ENCODE assay signal across 15 cellular contexts in genomic region chr4:102554482-102554881, GRCh38. TPM values are rescaled to one million over a fixed set of nuclear protein-coding genes. Genes with fewer than 3 reads are reported as not detected.
A peak's percentile ranks its signal among the peaks of the same experiment; 100 is the strongest.
DNase-seq lines count a peak whose midpoint lies in the region; ATAC-seq and TF ChIP-seq lines count a peak whose summit lies in the region.
"Had no signal": no experiment of that assay in that cellular context is flagged by ENCODE, and none has a peak within 500 bp of the region (broad histone marks: within the 10 kb centered on the region; RNA-seq: fewer than 3 reads in every experiment).

No MANE protein-coding gene starts in this region.

- H3K27me3 ChIP-seq in H9 (ENCODE audit: insufficient read depth, low read length) (no peaks in the 10 kb centered on the region), brain microvascular endothelial cell (replicated peaks) (no peaks in the 10 kb centered on the region), right cardiac atrium (ENCODE audit: control insufficient read depth, insufficient read depth) (no peaks in the 10 kb centered on the region)
- H3K27me3 ChIP-seq: cardiac muscle cell, stomach had no signal

- H3K4me1 ChIP-seq in H9 (ENCODE audit: insufficient read depth, low read length), result no peaks in the 10 kb centered on the region; the same call in 1 of the 2 replicates
- no peaks in the 10 kb centered on the region for H3K4me1 ChIP-seq in right cardiac atrium (ENCODE audit: control insufficient read depth, insufficient read depth, low read length)

- no peak overlapping the region for H3K27ac ChIP-seq in H9 (ENCODE audit: insufficient read length, low read depth, low read length)
- H3K27ac ChIP-seq in brain microvascular endothelial cell, result peak overlapping the region; percentile 51
- no peak overlapping the region for H3K27ac ChIP-seq in right cardiac atrium (ENCODE audit: low read length)
- H3K27ac ChIP-seq: cardiac muscle cell, stomach had no signal

- H2BK5ac ChIP-seq in H9 (ENCODE audit: insufficient read length, low read length), result no peak overlapping the region

- peaks cover 5 to 8% of the 10 kb centered on the region in 2 experiments; a peak in 2 of 4 replicates for H3K4me1 Mint-ChIP-seq in H9

- no peaks in the 10 kb centered on the region for H3K9me3 Mint-ChIP-seq in H9
- H3K9me3 Mint-ChIP-seq: naive B cell had no signal

- no peaks in the 10 kb centered on the region for H4K20me1 ChIP-seq in H9 (ENCODE audit: control insufficient read depth, insufficient read depth, insufficient read length)

- no peak overlapping the region for H3K4me3 Mint-ChIP-seq in H9
- H3K4me3 Mint-ChIP-seq: naive B cell had no signal

- H3K36me3 ChIP-seq in brain microvascular endothelial cell (replicated peaks), result no peaks in the 10 kb centered on the region
- H3K36me3 ChIP-seq: cardiac muscle cell had no signal

- no peak overlapping the region for H3K14ac ChIP-seq in H9 (ENCODE audit: insufficient read depth, low read length)

- in situ Hi-C loops in brain microvascular endothelial cell (cut with HindIII; ENCODE audit: low pct_ligation_motif_present, low sequenced_read_pairs), result no loop called here

- H3K9me3 ChIP-seq in H9 (ENCODE audit: control insufficient read depth, low read depth, low read length) (no peaks in the 10 kb centered on the region), right cardiac atrium (ENCODE audit: control insufficient read depth, low read length) (no peaks in the 10 kb centered on the region)
- H3K9me3 ChIP-seq: stomach had no signal

- no peak overlapping the region for H4K5ac ChIP-seq in H9 (ENCODE audit: insufficient read length, low read depth, low read length)

- ATAC-seq in right cardiac atrium, result peak; percentile 87 to 89
- peak; percentile 83 for ATAC-seq in sciatic nerve
- ATAC-seq in HG03457 (IDR thresholded peaks at IDR 0.05; ENCODE audit: unreplicated experiment), result no peak

- no peak overlapping the region for H2BK20ac ChIP-seq in H9 (ENCODE audit: low read depth, low read length, poor library complexity, severe bottlenecking)

- no peak overlapping the region for H3K9ac ChIP-seq in H9 (ENCODE audit: extremely low read depth, insufficient read length, low read length)

- no peak overlapping the region for H2BK120ac ChIP-seq in H9 (ENCODE audit: low read depth, low read length, poor library complexity, severe bottlenecking)

- no peaks in the 10 kb centered on the region for H3K27me3 Mint-ChIP-seq in H9 (ENCODE audit: low read depth)
- H3K27me3 Mint-ChIP-seq: naive B cell had no signal

- no peaks in the 10 kb centered on the region for H3K23me2 ChIP-seq in H9 (ENCODE audit: insufficient read length, low read depth, low read length, poor library complexity, severe bottlenecking)

- H3K27ac Mint-ChIP-seq in H9, result peak overlapping the region in 1 of 3 experiments; percentile 4; a peak in 1 of 7 replicates

- H3K4me3 ChIP-seq in brain microvascular endothelial cell (ENCODE audit: low read depth, low read length) (no peak overlapping the region), right cardiac atrium (ENCODE audit: low read length) (no peak overlapping the region)
- H3K4me3 ChIP-seq: cardiac muscle cell, stomach had no signal

- no peak overlapping the region for H3K4ac ChIP-seq in H9 (ENCODE audit: low read depth, low read length)

- H3T11ph ChIP-seq in H9 (ENCODE audit: low read length), result no peak overlapping the region

- no peak overlapping the region for H2BK12ac ChIP-seq in H9 (ENCODE audit: insufficient read length, low read depth, low read length)

- TF ChIP-seq POLR2A in erythroblast (IDR thresholded peaks at IDR 0.05; ENCODE audit: low read length), result no peak

- no peaks in the 10 kb centered on the region for H3K36me3 Mint-ChIP-seq in H9 (ENCODE audit: insufficient read depth in 1 of 3, low read depth in 3 of 3)

- no peak overlapping the region for H4K91ac ChIP-seq in H9 (ENCODE audit: insufficient read length, low read depth, low read length)

- TF ChIP-seq CTCF in H9 (conservative IDR thresholded peaks at IDR 0.05), result no peak
- TF ChIP-seq CTCF in brain microvascular endothelial cell (IDR thresholded peaks at IDR 0.05; ENCODE audit: low read depth, low read length, missing control alignments), result peak; percentile 21

- H2AK5ac ChIP-seq in H9 (ENCODE audit: insufficient read length, low read length), result no peak overlapping the region

- intact Hi-C loops in right cardiac atrium (cut with DNase I), result no loop called here
- intact Hi-C loops in sciatic nerve (cut with DNase I), result no loop called here

- H3K23ac ChIP-seq in H9 (ENCODE audit: insufficient read length, low read depth, low read length), result no peak overlapping the region

- no peaks in the 10 kb centered on the region for H3K79me1 ChIP-seq in H9 (ENCODE audit: insufficient read depth, low read depth, low read length, poor library complexity, severe bottlenecking)

- no peaks in the 10 kb centered on the region for H3K79me2 ChIP-seq in H9 (ENCODE audit: insufficient read depth, low read length)

- no peak overlapping the region for H3K18ac ChIP-seq in H9 (ENCODE audit: insufficient read length, low read depth, low read length)

- peak; percentile 28 for DNase-seq in H9
- peak; percentile 81 for DNase-seq in brain microvascular endothelial cell
- peak; percentile 66 to 79 (median 68) for DNase-seq in right cardiac atrium
- no peak for DNase-seq in sciatic nerve (ENCODE audit: low spot score)
- no peak for DNase-seq in epidermal melanocyte (ENCODE audit: insufficient read length, low spot score)
- DNase-seq in activated CD8-positive, alpha-beta memory T cell treated with anti-CD3 and anti-CD28 coated beads, Interleukin-2, amount 50 U/mL, for 48 hours, result no peak
- no peak for DNase-seq in erythroblast (lab: John Stamatoyannopoulos, UW)
- DNase-seq: activated T-cell treated with anti-CD3 and anti-CD28 coated beads, Interleukin-2, amount 50 U/mL, for 1 hour; COR-L47; naive B cell; NCI-H1436 treated with DMSO at 0.1 percent for 48 hours; stimulated activated CD4-positive, alpha-beta T cell treated with anti-CD3 and anti-CD28 coated beads, Interleukin-2, amount 100 ng/mL, for 24 hours; stomach had no signal

- no peak overlapping the region for H2AFZ ChIP-seq in H9 (ENCODE audit: low read length)

- no peak overlapping the region for H4K8ac ChIP-seq in H9 (replicated peaks; ENCODE audit: insufficient read length, low read depth, low read length)

- no CpG with 5 or more reads among the region's 5 CpGs for WGBS in H9 (ENCODE audit: extremely low coverage, insufficient read length, low lambda C conversion rate)
- WGBS in right cardiac atrium, result 54% methylated on average over 5 of the region's 5 CpGs

- H3K4me2 ChIP-seq in H9 (ENCODE audit: insufficient read depth, insufficient read length, low read length), result no peak overlapping the region

- no peak overlapping the region for H2BK15ac ChIP-seq in H9 (ENCODE audit: low read depth, low read length)

- no peak overlapping the region for H3K56ac ChIP-seq in H9 (ENCODE audit: insufficient read length, low read depth, low read length)

RNA-seq across cellular contexts. Expression of gene NFKB1, which starts 53.3 kb away (rescaled TPM):
- 5.7 and 6.4 TPM in 2 replicates for total RNA-seq in H9 (2021)
- 10 to 100 TPM; 20.7 to 24.0 (median 22.7) TPM for total RNA-seq in right cardiac atrium
- 8.8 TPM for polyA plus RNA-seq in right cardiac atrium
- total RNA-seq in sciatic nerve, result 41.9 TPM

Comparison
In these comparisons a context has a peak if more than half of its experiments do, and no peak if none do; other contexts are left out.
1. DNase-seq: peak in H9 (single experiment), brain microvascular endothelial cell (single experiment) and right cardiac atrium (3 of 3); none in sciatic nerve (single experiment), epidermal melanocyte (single experiment), activated CD8-positive, alpha-beta memory T cell treated with anti-CD3 and anti-CD28 coated beads, Interleukin-2, amount 50 U/mL, for 48 hours (single experiment) and erythroblast (0 of 2).